15 cellular contexts compared by ENCODE assay signal in the genomic region with DNA sequence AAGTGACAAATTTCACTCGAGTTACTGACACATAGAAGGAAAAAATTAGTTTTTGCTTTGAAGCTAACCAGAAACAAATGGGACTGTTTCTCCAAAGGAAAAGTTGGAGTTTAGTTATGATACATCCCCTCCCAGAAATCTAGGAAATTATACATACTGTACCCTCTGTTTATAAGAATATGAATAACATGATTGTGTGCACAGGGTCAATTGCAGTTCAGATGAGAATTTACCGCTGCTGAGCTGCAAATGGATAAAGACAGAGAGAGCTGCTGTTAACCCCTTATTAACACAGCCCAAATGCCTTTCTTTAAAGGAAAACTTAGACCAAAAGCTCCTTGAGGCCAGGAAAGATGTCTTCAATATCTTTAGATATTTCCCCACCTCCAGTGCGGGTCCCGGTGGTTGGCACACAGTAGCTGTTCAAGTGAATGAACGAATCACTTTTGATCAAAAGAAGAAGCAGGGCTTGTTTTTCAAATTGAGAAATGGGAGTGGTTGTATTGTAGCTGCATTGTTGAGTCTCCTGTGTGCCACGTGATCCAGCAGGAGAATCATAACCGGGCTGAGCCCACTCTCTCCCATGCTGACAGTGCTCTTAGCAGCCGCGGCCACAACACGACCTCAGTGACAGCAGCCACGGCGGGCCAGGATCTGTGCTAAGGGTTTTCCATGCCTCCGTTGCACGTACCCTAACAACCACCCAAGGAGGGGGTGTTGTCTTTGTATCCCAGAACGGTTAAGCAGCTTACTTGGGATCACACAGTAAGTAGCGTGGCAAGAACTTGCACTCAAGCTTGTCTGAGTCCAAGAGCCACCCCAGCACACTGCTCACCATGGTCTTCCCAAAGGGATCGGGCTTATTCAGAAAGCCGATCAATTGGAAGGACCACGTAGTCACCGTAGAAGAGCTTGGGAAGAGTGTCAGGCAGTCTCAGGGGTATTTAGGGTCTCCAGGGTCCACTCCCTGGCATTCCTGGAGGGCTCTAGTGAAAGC. TPM values are rescaled to one million over a fixed set of nuclear protein-coding genes. Genes with fewer than 3 reads are reported as not detected.
DNase-seq lines count a peak whose midpoint lies in the region; ATAC-seq, FAIRE-seq and TF ChIP-seq lines count a peak whose summit lies in the region.
"Had no signal": no experiment of that assay in that cellular context is flagged by ENCODE, and none has a peak within 500 bp of the region (broad histone marks: within the 10 kb centered on the region; RNA-seq: fewer than 3 reads in every experiment).

No MANE protein-coding gene starts in this region.

- no peak for FAIRE-seq in H1 (lab: Jason Lieb, UNC)

- H2AK5ac ChIP-seq in H1 (ENCODE audit: low read depth, low read length) = no peak overlapping the region

- ATAC-seq in left colon (peak; percentile 2), HG03565 (IDR thresholded peaks at IDR 0.05; ENCODE audit: unreplicated experiment) (no peak), GM21737 (IDR thresholded peaks at IDR 0.05; ENCODE audit: unreplicated experiment) (no peak)
- no peak for ATAC-seq in activated CD8-positive, alpha-beta T cell treated with anti-CD3 and anti-CD28 coated beads for 36 hours
- ATAC-seq: T-cell had no signal

- TF ChIP-seq EP300 in Ishikawa (IDR thresholded peaks at IDR 0.05; ENCODE audit: borderline replicate concordance) = no peak
- TF ChIP-seq EP300 in H1 (IDR thresholded peaks at IDR 0.05; ENCODE audit: borderline replicate concordance in 1 of 2, low read depth in 2 of 2, low read length in 2 of 2) = no peak
- TF ChIP-seq EP300 in stomach (IDR thresholded peaks at IDR 0.05) = no peak

- H3K18ac ChIP-seq in H1 (ENCODE audit: extremely low read depth, low read length) = no peak overlapping the region

- 78% methylated on average over 20 of the region's 20 CpGs; no CpG with 5 or more reads in 1 of the 2 experiments for WGBS in H1 (ENCODE audit: extremely low coverage in 1 of 2, insufficient coverage in 1 of 2, insufficient read length in 1 of 2, insufficient replicate concordance in 2 of 2, low coverage in 1 of 2, low lambda C conversion rate in 2 of 2, missing lambda C conversion rate in 1 of 2), 2 experiments
- 67 to 75% (median 71%) methylated on average over 16 to 20 of the region's 20 CpGs for WGBS in stomach, 5 donors

- no peak overlapping the region for H3K4ac ChIP-seq in H1 (replicated peaks; ENCODE audit: insufficient read length, low read depth, low read length)

- H3K4me1 ChIP-seq in H1 (replicated peaks in 1 of 4; ENCODE audit: control insufficient read depth in 3 of 4, insufficient read depth in 4 of 4, low read length in 3 of 4) (peaks cover 0 to 4% (median under 1%) of the 10 kb centered on the region in 4 experiments; a peak in 2 of 7 replicates), stomach (peaks cover 0 to 27% (median 9%) of the 10 kb centered on the region in 4 donors)

- DNase-seq in H1 (ENCODE audit: low read depth in 1 of 2, low spot score in 2 of 2) (no peak), left colon (no peak), stomach (no peak)
- no peak for DNase-seq in activated T-cell treated with anti-CD3 and anti-CD28 coated beads, Interleukin-2, amount 50 U/mL, for 1 hour
- DNase-seq in activated CD8-positive, alpha-beta T cell treated with anti-CD3 and anti-CD28 coated beads for 36 hours = no peak
- DNase-seq: activated CD4-positive, alpha-beta T cell treated with anti-CD3 and anti-CD28 coated beads, Interleukin-2, amount 10 ng/mL, durations not matched to agents 7 days and 5 days; activated effector memory CD4-positive, alpha-beta T cell treated with Interleukin-2 at 50 U/mL for 16 hours; NCI-H1694 treated with DMSO at 0.1 percent for 48 hours; NK-92 treated with Interleukin-12 subunit alpha and Interleukin-12 subunit beta, amount 100 ng/mL, for 24 hours; stimulated activated CD4-positive, alpha-beta T cell treated with anti-CD3 and anti-CD28 coated beads, Interleukin-4, amount 100 ng/mL, for 4 hours; T-cell had no signal

- TF ChIP-seq RAD21 in Ishikawa (IDR thresholded peaks at IDR 0.05; ENCODE audit: low read depth) = no peak
- no peak for TF ChIP-seq RAD21 in H1 (IDR thresholded peaks at IDR 0.05 in 1 of 2, conservative IDR thresholded peaks at IDR 0.05 in 1 of 2; ENCODE audit: low read depth in 2 of 2, low read length in 2 of 2)

- H3K36me3 ChIP-seq in H1 (ENCODE audit: control insufficient read depth in 2 of 4, insufficient read depth in 4 of 4, low read length in 3 of 4) (no peaks in the 10 kb centered on the region), stomach (no peaks in the 10 kb centered on the region)

- TF ChIP-seq CTCF in H1 (IDR thresholded peaks at IDR 0.05; ENCODE audit: control extremely low read depth in 1 of 3, insufficient read depth in 1 of 3, low read depth in 1 of 3, low read length in 3 of 3) (no peak), stomach (IDR thresholded peaks at IDR 0.05) (no peak)
- TF ChIP-seq CTCF in activated CD8-positive, alpha-beta T cell treated with anti-CD3 and anti-CD28 coated beads for 36 hours (IDR thresholded peaks at IDR 0.05) = no peak

- no peaks in the 10 kb centered on the region for H3K79me2 ChIP-seq in H1 (ENCODE audit: control insufficient read depth in 1 of 2, insufficient read depth in 2 of 2, low read length in 2 of 2)

- H4K20me1 ChIP-seq in H1 (replicated peaks in 1 of 2; ENCODE audit: control insufficient read depth in 1 of 2, insufficient read depth in 2 of 2, low read length in 2 of 2) = no peaks in the 10 kb centered on the region

- H3K9me3 ChIP-seq in H1 (ENCODE audit: insufficient read depth in 2 of 2, low read depth in 1 of 2, low read length in 1 of 2) (no peaks in the 10 kb centered on the region), stomach (no peaks in the 10 kb centered on the region)
- H3K9me3 ChIP-seq: Caco-2 had no signal

- H4K91ac ChIP-seq in H1 (replicated peaks; ENCODE audit: insufficient read length, low read length) = no peak overlapping the region

- H3K9ac ChIP-seq in H1 (replicated peaks in 1 of 4; ENCODE audit: extremely low read depth in 1 of 4, low read depth in 3 of 4, low read length in 3 of 4) = no peak overlapping the region; a peak in 1 of 7 replicates

- H2BK15ac ChIP-seq in H1 (ENCODE audit: low read length) = 0 out of 2 replicates have a peak overlapping the region, but pooled peaks have one; percentile 47

- no peaks in the 10 kb centered on the region for H3K36me3 Mint-ChIP-seq in activated CD8-positive, alpha-beta T cell treated with anti-CD3 and anti-CD28 coated beads for 36 hours (ENCODE audit: low read depth)
- H3K36me3 Mint-ChIP-seq: T-cell had no signal

- H2BK12ac ChIP-seq in H1 (ENCODE audit: low read depth, low read length) = no peak overlapping the region

- no peak overlapping the region for H4K5ac ChIP-seq in H1 (ENCODE audit: insufficient read length, low read depth, low read length)

- H3K27me3 ChIP-seq in H1 (replicated peaks in 1 of 4; ENCODE audit: control insufficient read depth in 3 of 4, extremely low read depth in 1 of 4, insufficient read depth in 3 of 4, low read length in 3 of 4) = no peaks in the 10 kb centered on the region
- H3K27me3 ChIP-seq in stomach = peaks cover 0 to 22% (median 0%) of the 10 kb centered on the region in 3 donors

- H3K27me3 Mint-ChIP-seq in activated CD8-positive, alpha-beta T cell treated with anti-CD3 and anti-CD28 coated beads for 36 hours = peaks cover 2% of the 10 kb centered on the region

- TF ChIP-seq POLR2A in H1 (IDR thresholded peaks at IDR 0.05; ENCODE audit: control extremely low read depth in 1 of 2, low read depth in 2 of 2, low read length in 2 of 2) (no peak), stomach (IDR thresholded peaks at IDR 0.05) (no peak)

- H4K8ac ChIP-seq in H1 (ENCODE audit: extremely low read depth, insufficient read depth, low read length) = peak overlapping the region; percentile 22; the same call in 1 of the 2 replicates

- H3K23ac ChIP-seq in H1 (ENCODE audit: insufficient read length) = no peak overlapping the region

- peak overlapping the region; percentile 37 to 66; a peak in 3 of 4 replicates for H3K4me2 ChIP-seq in H1 (ENCODE audit: insufficient read depth in 1 of 2, low read depth in 2 of 2, low read length in 2 of 2)

- no peak overlapping the region for H3K4me3 Mint-ChIP-seq in activated CD8-positive, alpha-beta T cell treated with anti-CD3 and anti-CD28 coated beads for 36 hours
- H3K4me3 Mint-ChIP-seq: activated CD4-positive, alpha-beta T cell treated with anti-CD3 and anti-CD28 coated beads, Interleukin-2, amount 10 ng/mL, durations not matched to agents 7 days and 5 days; T-cell had no signal

- POLR2A ChIA-PET in H1 (lab: Charles Lee; ENCODE audit: partially characterized antibody) = interaction anchor here (0.6 to 1.8 kb wide), 5 partner anchors 12 to 208 kb away, joined by 3 to 5 read pairs (median 3); no protein-coding TSS in a partner anchor
- POLR2A ChIA-PET in activated CD8-positive, alpha-beta T cell treated with anti-CD3 and anti-CD28 coated beads for 36 hours (lab: Charles Lee) = no interaction called here

- H3K4me3 ChIP-seq in H1 (ENCODE audit: extremely low read depth in 1 of 4, insufficient read depth in 2 of 4, low read depth in 3 of 4, low read length in 4 of 4) = peak overlapping the region in 3 of 4 experiments; percentile 4 to 48 (median 26); a peak in 5 of 8 replicates
- H3K4me3 ChIP-seq in stomach = peak overlapping the region in 3 of 4 donors; percentile 1 to 31 (median 7)

- H2BK120ac ChIP-seq in H1 (replicated peaks; ENCODE audit: low read depth, low read length) = no peak overlapping the region

- peak overlapping the region; percentile 79 for H2AFZ ChIP-seq in H1 (ENCODE audit: low read length)

- H3K23me2 ChIP-seq in H1 (ENCODE audit: low read depth, low read length) = no peaks in the 10 kb centered on the region; the same call in 1 of the 2 replicates

- no peaks in the 10 kb centered on the region for H3K4me1 Mint-ChIP-seq in activated CD8-positive, alpha-beta T cell treated with anti-CD3 and anti-CD28 coated beads for 36 hours (ENCODE audit: low read depth)
- H3K4me1 Mint-ChIP-seq: activated CD4-positive, alpha-beta T cell treated with anti-CD3 and anti-CD28 coated beads, Interleukin-2, amount 10 ng/mL, durations not matched to agents 7 days and 5 days; T-cell had no signal

- H3K27ac ChIP-seq in H1 (ENCODE audit: low read depth, low read length) = no peak overlapping the region
- H3K27ac ChIP-seq in stomach = peak overlapping the region in 1 of 5 donors; percentile 5

- intact Hi-C loops in left colon (cut with DNase I, micrococcal nuclease) = no loop called here
- intact Hi-C loops in stomach (cut with DNase I; ENCODE audit: low total_unique reads) = no loop called here
- intact Hi-C loops in activated CD8-positive, alpha-beta T cell treated with anti-CD3 and anti-CD28 coated beads for 36 hours (cut with micrococcal nuclease) = no loop called here

- no peak overlapping the region for H2BK5ac ChIP-seq in H1 (ENCODE audit: low read depth, low read length)

- H3K9me3 Mint-ChIP-seq in activated CD8-positive, alpha-beta T cell treated with anti-CD3 and anti-CD28 coated beads for 36 hours = no peaks in the 10 kb centered on the region
- H3K9me3 Mint-ChIP-seq: activated CD4-positive, alpha-beta T cell treated with anti-CD3 and anti-CD28 coated beads, Interleukin-2, amount 10 ng/mL, durations not matched to agents 7 days and 5 days; T-cell had no signal

- no peaks in the 10 kb centered on the region for H3K79me1 ChIP-seq in H1 (ENCODE audit: low read depth, low read length)

- CTCF ChIA-PET in H1 (lab: Charles Lee; ENCODE audit: partially characterized antibody) = interaction anchor here (0.5 to 3.1 kb wide), 38 partner anchors 8 to 393 kb away, joined by 3 to 14 read pairs (median 4); a partner anchor contains a TSS
- CTCF ChIA-PET in activated CD8-positive, alpha-beta T cell treated with anti-CD3 and anti-CD28 coated beads for 36 hours (lab: Charles Lee) = interaction anchor here (1.4 to 1.6 kb wide), 2 partner anchors 29 to 50 kb away, joined by 3 to 4 read pairs; no protein-coding TSS in a partner anchor

- H3K27ac Mint-ChIP-seq in activated CD8-positive, alpha-beta T cell treated with anti-CD3 and anti-CD28 coated beads for 36 hours = no peak overlapping the region
- H3K27ac Mint-ChIP-seq: activated CD4-positive, alpha-beta T cell treated with anti-CD3 and anti-CD28 coated beads, Interleukin-2, amount 10 ng/mL, durations not matched to agents 7 days and 5 days; T-cell had no signal

- no peak overlapping the region for H3K14ac ChIP-seq in H1 (ENCODE audit: insufficient read length)

- H2BK20ac ChIP-seq in H1 (ENCODE audit: low read length) = no peak overlapping the region

- no peak overlapping the region for H3K56ac ChIP-seq in H1 (replicated peaks; ENCODE audit: insufficient read length, low read depth, low read length)

RNA-seq across cellular contexts. Expression of a gene that starts 53.5 kb away (rescaled TPM):
- total RNA-seq in H1 (2021; fragmentation: NEBNext Ultra II Directional; extraction: Animal tissue kit (Norgen Biotek cat#: 25700)) = 1.8 and 2.1 TPM in 2 replicates
- polyA plus RNA-seq in H1 (2011; rRNA removed) = 2.0 and 2.2 TPM in 2 replicates
- polyA plus RNA-seq in H1 (2011; cell fraction: cytosol; rRNA removed) = 2.5 TPM
- 2.3 TPM for polyA plus RNA-seq in H1 (2011; cell fraction: nucleus; rRNA removed)
- polyA plus RNA-seq in H1 (2012, experiment 1 of 2) = 1.5 to 1.8 TPM (median 1.8 TPM) in 4 replicates
- 0.60 TPM for polyA plus RNA-seq in H1 (2012, experiment 2 of 2)
- polyA plus RNA-seq in H1 (2013, experiment 1 of 2) = 1.2 TPM
- 1.3 TPM for polyA plus RNA-seq in H1 (2013, experiment 2 of 2)
- 3.3 and 4.3 TPM in 2 replicates for polyA minus RNA-seq in H1 (2011; rRNA and poly(A)+ RNA removed)
- polyA minus RNA-seq in H1 (2011; cell fraction: cytosol; rRNA and poly(A)+ RNA removed) = 3.7 TPM
- 3.7 TPM for polyA minus RNA-seq in H1 (2011; cell fraction: nucleus; rRNA and poly(A)+ RNA removed)
- total RNA-seq in left colon = 1 to 10 TPM; 1.0 to 2.1 TPM
- total RNA-seq in stomach = 10 to 100 TPM in 1 of 5 donors, 1 to 10 TPM in 2, under 1 TPM in 1, not detected in 1; 0.89 to 15.8 (median 4.5) TPM
- polyA plus RNA-seq in stomach = 1 to 10 TPM in 2 of 3 donors, under 1 TPM in 1; 0.50 to 2.7 (median 1.4) TPM
- under 1 TPM; 0.09 to 0.18 TPM for total RNA-seq in activated CD8-positive, alpha-beta T cell treated with anti-CD3 and anti-CD28 coated beads for 36 hours
- total RNA-seq: activated CD4-positive, alpha-beta T cell treated with anti-CD3 and anti-CD28 coated beads, Interleukin-2, amount 10 ng/mL, durations not matched to agents 7 days and 5 days had no signal
